In genomic region chr10:126846469-126846868, GRCh38 we compare ENCODE assay signal across 16 cellular contexts. TPM values are rescaled to one million over a fixed set of nuclear protein-coding genes. Genes with fewer than 3 reads are reported as not detected.
DNase-seq lines count a peak whose midpoint lies in the region; ATAC-seq and TF ChIP-seq lines count a peak whose summit lies in the region.
"Had no signal": no experiment of that assay in that cellular context is flagged by ENCODE, and none has a peak within 500 bp of the region (broad histone marks: within the 10 kb centered on the region; RNA-seq: fewer than 3 reads in every experiment).

No MANE protein-coding gene starts in this region.

- H3K4me2 ChIP-seq in HCT116 (ENCODE audit: low read length) = no peak overlapping the region
- H3K4me2 ChIP-seq: BLaER1 had no signal

- peaks cover 17% of the 10 kb centered on the region for H3K27me3 ChIP-seq in HCT116 (ENCODE audit: insufficient read depth, low read length)
- H3K27me3 ChIP-seq: BE2C, BLaER1 had no signal

- TF ChIP-seq CTCF in HCT116 (IDR thresholded peaks at IDR 0.05 in 2 of 3, conservative IDR thresholded peaks at IDR 0.05 in 1 of 3; ENCODE audit: borderline replicate concordance in 1 of 3, insufficient read depth in 1 of 3, low read depth in 2 of 3, low read length in 2 of 3) (no peak), VCaP (conservative IDR thresholded peaks at IDR 0.05) (no peak), osteocyte (IDR thresholded peaks at IDR 0.05) (no peak), CD14-positive monocyte (IDR thresholded peaks at IDR 0.05) (no peak)

- no peaks in the 10 kb centered on the region for H3K9me2 ChIP-seq in HCT116 (ENCODE audit: insufficient read depth)

- H3K27ac Mint-ChIP-seq in osteocyte (ENCODE audit: unreplicated experiment) = no peak overlapping the region
- H3K27ac Mint-ChIP-seq in CD14-positive monocyte = no peak overlapping the region
- H3K27ac Mint-ChIP-seq: CD4-positive, alpha-beta T cell; CD8-positive, alpha-beta T cell had no signal

- no peak overlapping the region for H2AFZ ChIP-seq in HCT116 (ENCODE audit: low read depth, low read length, poor library complexity, severe bottlenecking)

- H3K9me3 ChIP-seq in HCT116 (ENCODE audit: control insufficient read depth in 1 of 2, insufficient read depth in 1 of 2, low read depth in 1 of 2, low read length in 2 of 2) = no peaks in the 10 kb centered on the region
- H3K9me3 ChIP-seq: BE2C, BLaER1, Caco-2 had no signal

- intact Hi-C loops in HCT116 (cut with micrococcal nuclease) (no loop called here), CD14-positive monocyte (cut with micrococcal nuclease) (no loop called here)

- H3K4me3 Mint-ChIP-seq in osteocyte (ENCODE audit: unreplicated experiment) (no peak overlapping the region), CD14-positive monocyte (no peak overlapping the region)
- H3K4me3 Mint-ChIP-seq: CD4-positive, alpha-beta T cell; CD8-positive, alpha-beta T cell had no signal

- H3K4me3 ChIP-seq in HCT116 (replicated peaks in 1 of 2; ENCODE audit: low read depth in 1 of 2, low read length in 2 of 2) = no peak overlapping the region
- H3K4me3 ChIP-seq: BLaER1 had no signal

- peaks cover 5% of the 10 kb centered on the region for H3K27me3 Mint-ChIP-seq in osteocyte (ENCODE audit: unreplicated experiment)
- H3K27me3 Mint-ChIP-seq in CD14-positive monocyte (ENCODE audit: low read depth in 3 of 3) = peaks cover 3 to 7% (median 6%) of the 10 kb centered on the region in 3 donors
- H3K27me3 Mint-ChIP-seq: CD4-positive, alpha-beta T cell had no signal

- H3K79me2 ChIP-seq in HCT116 (ENCODE audit: insufficient read depth, low read length) = no peaks in the 10 kb centered on the region

- no peak for TF ChIP-seq RAD21 in HCT116 (IDR thresholded peaks at IDR 0.05; ENCODE audit: low read depth)

- H3K4me1 ChIP-seq in HCT116 (ENCODE audit: control insufficient read depth in 1 of 2, insufficient read depth in 2 of 2, low read length in 2 of 2) = no peaks in the 10 kb centered on the region
- H3K4me1 ChIP-seq: BE2C, BLaER1 had no signal

- DNase-seq in HCT116 (ENCODE audit: low read depth, low spot score) (no peak), osteocyte (ENCODE audit: extremely low spot score, unreplicated experiment) (peak; percentile 63), CD14-positive monocyte (ENCODE audit: low spot score) (no peak), NCI-H345 (lab: John Stamatoyannopoulos, UW) (no peak)
- DNase-seq: 8988T; ACHN; BE2C; C1 segment of cervical spinal cord; Caco-2; Calu3; CD4-positive, alpha-beta T cell; CD8-positive, alpha-beta T cell; DMS79 treated with DMSO at 0.1 percent for 48 hours; GF-D8 had no signal

- H3K27ac ChIP-seq in HCT116 (ENCODE audit: low read depth, low read length) (no peak overlapping the region), VCaP (peak overlapping the region; percentile 16; the same call in 1 of the 2 replicates)
- H3K27ac ChIP-seq: BLaER1 had no signal

- H3K36me3 ChIP-seq in HCT116 (ENCODE audit: control insufficient read depth in 1 of 2, insufficient read depth in 2 of 2, low read length in 2 of 2) = no peaks in the 10 kb centered on the region
- H3K36me3 ChIP-seq: BE2C, BLaER1 had no signal

- no peak for TF ChIP-seq POLR2A in HCT116 (IDR thresholded peaks at IDR 0.05; ENCODE audit: borderline replicate concordance, extremely low read depth, insufficient read depth, insufficient read length)

- H3K9ac ChIP-seq in HCT116 (ENCODE audit: low read length) = no peak overlapping the region
- H3K9ac ChIP-seq: BLaER1 had no signal

- CTCF ChIA-PET in HCT116 (lab: Charles Lee) = no interaction called here

- H3K36me3 Mint-ChIP-seq in osteocyte (ENCODE audit: unreplicated experiment) (no peaks in the 10 kb centered on the region), CD14-positive monocyte (no peaks in the 10 kb centered on the region)
- H3K36me3 Mint-ChIP-seq: CD8-positive, alpha-beta T cell had no signal

- 0 out of 2 replicates have a peak, but pooled peaks have one; percentile 19 for ATAC-seq in HCT116
- ATAC-seq: CD8-positive, alpha-beta T cell had no signal

- RAD21 ChIA-PET in HCT116 (lab: Charles Lee; ENCODE audit: low non-redundant PET in 1 of 2, low total read pairs in 2 of 2, uncharacterized antibody in 2 of 2, unreplicated experiment in 2 of 2) = no interaction called here

- H3K4me1 Mint-ChIP-seq in osteocyte (ENCODE audit: unreplicated experiment) (peaks cover 6% of the 10 kb centered on the region), CD14-positive monocyte (no peaks in the 10 kb centered on the region)

- POLR2A ChIA-PET in HCT116 (lab: Charles Lee) = no interaction called here

- no TSS peak for BruUV-seq in HCT116 (replicated peaks; lab: Mats Ljungman, UMichigan)

- H3K9me3 Mint-ChIP-seq in osteocyte (ENCODE audit: unreplicated experiment) (no peaks in the 10 kb centered on the region), CD14-positive monocyte (peaks cover 0 to 5% (median 3%) of the 10 kb centered on the region in 7 donors)
- H3K9me3 Mint-ChIP-seq: CD4-positive, alpha-beta T cell; CD8-positive, alpha-beta T cell had no signal

- H4K20me1 ChIP-seq in HCT116 (ENCODE audit: insufficient read depth) = no peaks in the 10 kb centered on the region
- H4K20me1 ChIP-seq: BLaER1 had no signal

TF ChIP-seq in HCT116, 20 proteins besides CTCF, POLR2A, EP300 and RAD21:
- TF ChIP-seq MAX (IDR thresholded peaks at IDR 0.05) (no peak), POLR2AphosphoS5 (IDR thresholded peaks at IDR 0.05; ENCODE audit: low read depth, low read length) (no peak), ATF3 (IDR thresholded peaks at IDR 0.05) (no peak), SRF (IDR thresholded peaks at IDR 0.05; ENCODE audit: low read depth) (no peak), ZBTB33 (IDR thresholded peaks at IDR 0.05; ENCODE audit: extremely low read depth, insufficient replicate concordance, low read length) (no peak), JUND (IDR thresholded peaks at IDR 0.05) (no peak), CEBPB (IDR thresholded peaks at IDR 0.05; ENCODE audit: low read depth) (no peak), SP1 (IDR thresholded peaks at IDR 0.05; ENCODE audit: low read depth) (no peak), EZH2 (IDR thresholded peaks at IDR 0.05) (no peak), CBX3 (IDR thresholded peaks at IDR 0.05; ENCODE audit: low read depth) (no peak)

RNA-seq across cellular contexts. Expression of gene DOCK1, which starts 58.8 kb away (rescaled TPM):
- total RNA-seq in HCT116 (2021; ENCODE audit: unreplicated experiment) = 46.5 TPM
- polyA plus RNA-seq in HCT116 (2012) = 18.2 and 23.4 TPM in 2 replicates
- total RNA-seq in osteocyte = 66.3 and 68.7 TPM in 2 replicates
- polyA plus RNA-seq in CD14-positive monocyte = under 1 TPM in 1 of 2 donors, not detected in 1; 0.35 TPM
- total RNA-seq: CD4-positive, alpha-beta T cell; CD8-positive, alpha-beta T cell had no signal
